ENCODE assay signal across 2 cellular contexts in genomic region chr1:182292193-182292741, GRCh38.
A peak's percentile ranks its signal among the peaks of the same experiment; 100 is the strongest.
TF ChIP-seq lines count a peak whose summit lies in the region.

No MANE protein-coding gene starts in this region.

TF ChIP-seq in K562, 482 proteins besides CTCF, POLR2A, EP300 and RAD21 (continued from another document and continues in another):
- TF ChIP-seq TSHZ1 (CRISPR knock-in tag; IDR thresholded peaks at IDR 0.05) (no peak), ZNF277 (CRISPR knock-in tag; IDR thresholded peaks at IDR 0.05; ENCODE audit: borderline replicate concordance) (no peak), SRSF3 (IDR thresholded peaks at IDR 0.05; ENCODE audit: insufficient read depth, low read length) (no peak), FOSL1 (tag; conservative IDR thresholded peaks at IDR 0.05) (peak; percentile 52), TRIM24 (IDR thresholded peaks at IDR 0.05) (no peak), ARNT (IDR thresholded peaks at IDR 0.05) (0 out of 4 replicates have a peak, but pooled peaks of 1 of the 2 experiments have one; percentile 22), IRF1 (CRISPR knock-in tag; IDR thresholded peaks at IDR 0.05; ENCODE audit: borderline replicate concordance) (no peak), TAF7 (tag; IDR thresholded peaks at IDR 0.05) (0 out of 2 replicates have a peak, but pooled peaks have one; percentile 41), STAT6 (CRISPR knock-in tag; IDR thresholded peaks at IDR 0.05) (no peak), YY1 (IDR thresholded peaks at IDR 0.05; ENCODE audit: borderline replicate concordance in 1 of 3, control insufficient read depth in 1 of 3, extremely low read depth in 1 of 3, insufficient read depth in 3 of 3, insufficient read length in 1 of 3, insufficient replicate concordance in 2 of 3, low read depth in 1 of 3, low read length in 2 of 3) (peak in 1 of 3 experiments; percentile 41), ZNF143 (CRISPR knock-in tag; IDR thresholded peaks at IDR 0.05) (no peak), MBD2 (IDR thresholded peaks at IDR 0.05; ENCODE audit: borderline replicate concordance, low read depth) (no peak), MAFG (tag; conservative IDR thresholded peaks at IDR 0.05) (no peak), ZNF668 (CRISPR knock-in tag; IDR thresholded peaks at IDR 0.05) (peak; percentile 76; the same call in 1 of the 2 replicates), IRF2 (CRISPR knock-in tag; IDR thresholded peaks at IDR 0.05) (no peak), ZNF274 (IDR thresholded peaks at IDR 0.05; ENCODE audit: borderline replicate concordance, low read depth, low read length) (no peak), HSF4 (CRISPR knock-in tag; IDR thresholded peaks at IDR 0.05; ENCODE audit: borderline replicate concordance) (no peak), CBX1 (IDR thresholded peaks at IDR 0.05; ENCODE audit: low read depth) (0 out of 2 replicates have a peak, but pooled peaks have one; percentile 20), EP400 (IDR thresholded peaks at IDR 0.05) (peak; percentile 45), STAG1 (CRISPR knock-in tag; IDR thresholded peaks at IDR 0.05; ENCODE audit: borderline replicate concordance) (no peak), TOE1 (IDR thresholded peaks at IDR 0.05; ENCODE audit: borderline replicate concordance) (no peak), TOE1 (CRISPR knock-in tag; IDR thresholded peaks at IDR 0.05; ENCODE audit: borderline replicate concordance, low read depth) (no peak), ZNF124 (CRISPR knock-in tag; IDR thresholded peaks at IDR 0.05) (no peak), KLF6 (CRISPR knock-in tag; IDR thresholded peaks at IDR 0.05; ENCODE audit: borderline replicate concordance) (no peak)

TF ChIP-seq in HepG2, 621 proteins besides CTCF, POLR2A, EP300 and RAD21 (continued from another document):
- TF ChIP-seq DRAP1 (CRISPR knock-in tag; IDR thresholded peaks at IDR 0.05) (0 out of 2 replicates have a peak, but pooled peaks have one; percentile 33), STAG1 (CRISPR knock-in tag; IDR thresholded peaks at IDR 0.05) (no peak), ZNF274 (CRISPR knock-in tag; IDR thresholded peaks at IDR 0.05) (no peak), SP5 (CRISPR knock-in tag; IDR thresholded peaks at IDR 0.05; ENCODE audit: borderline replicate concordance, low read depth) (no peak; the same call in 1 of the 2 replicates), AKAP8 (CRISPR knock-in tag; IDR thresholded peaks at IDR 0.05) (no peak), MBNL3 (CRISPR knock-in tag; conservative IDR thresholded peaks at IDR 0.05) (no peak), THRA (CRISPR knock-in tag; IDR thresholded peaks at IDR 0.05; ENCODE audit: borderline replicate concordance) (no peak), GZF1 (CRISPR knock-in tag; IDR thresholded peaks at IDR 0.05) (no peak), MAFG (CRISPR knock-in tag; IDR thresholded peaks at IDR 0.05) (no peak), ELF3 (CRISPR knock-in tag; IDR thresholded peaks at IDR 0.05) (no peak), ZNF205 (CRISPR knock-in tag; IDR thresholded peaks at IDR 0.05) (no peak), RBAK (CRISPR knock-in tag; IDR thresholded peaks at IDR 0.05) (no peak), ZNF17 (CRISPR knock-in tag; IDR thresholded peaks at IDR 0.05) (no peak), KMT2A (CRISPR knock-in tag; IDR thresholded peaks at IDR 0.05) (no peak), TGIF2 (CRISPR knock-in tag; IDR thresholded peaks at IDR 0.05) (no peak), KDM1A (CRISPR knock-in tag; IDR thresholded peaks at IDR 0.05) (0 out of 2 replicates have a peak, but pooled peaks have one; percentile 2), ZNF503 (CRISPR knock-in tag; IDR thresholded peaks at IDR 0.05) (no peak), CEBPB (IDR thresholded peaks at IDR 0.05; ENCODE audit: borderline replicate concordance, low read depth, low read length) (no peak), HDAC6 (IDR thresholded peaks at IDR 0.05; ENCODE audit: low read depth, low read length) (no peak), FUBP1 (CRISPR knock-in tag; IDR thresholded peaks at IDR 0.05; ENCODE audit: borderline replicate concordance) (no peak), ZC3H4 (CRISPR knock-in tag; IDR thresholded peaks at IDR 0.05; ENCODE audit: borderline replicate concordance) (peak; percentile 85), SRSF9 (IDR thresholded peaks at IDR 0.05; ENCODE audit: borderline replicate concordance, insufficient read depth, low read depth, low read length, poor library complexity, severe bottlenecking) (no peak), ONECUT2 (CRISPR knock-in tag; IDR thresholded peaks at IDR 0.05) (no peak), PRDM15 (CRISPR knock-in tag; IDR thresholded peaks at IDR 0.05) (no peak), ZMYM4 (CRISPR knock-in tag; IDR thresholded peaks at IDR 0.05) (no peak)
